Comparison of ENCODE assay signal across 9 cellular contexts in the genomic region with DNA sequence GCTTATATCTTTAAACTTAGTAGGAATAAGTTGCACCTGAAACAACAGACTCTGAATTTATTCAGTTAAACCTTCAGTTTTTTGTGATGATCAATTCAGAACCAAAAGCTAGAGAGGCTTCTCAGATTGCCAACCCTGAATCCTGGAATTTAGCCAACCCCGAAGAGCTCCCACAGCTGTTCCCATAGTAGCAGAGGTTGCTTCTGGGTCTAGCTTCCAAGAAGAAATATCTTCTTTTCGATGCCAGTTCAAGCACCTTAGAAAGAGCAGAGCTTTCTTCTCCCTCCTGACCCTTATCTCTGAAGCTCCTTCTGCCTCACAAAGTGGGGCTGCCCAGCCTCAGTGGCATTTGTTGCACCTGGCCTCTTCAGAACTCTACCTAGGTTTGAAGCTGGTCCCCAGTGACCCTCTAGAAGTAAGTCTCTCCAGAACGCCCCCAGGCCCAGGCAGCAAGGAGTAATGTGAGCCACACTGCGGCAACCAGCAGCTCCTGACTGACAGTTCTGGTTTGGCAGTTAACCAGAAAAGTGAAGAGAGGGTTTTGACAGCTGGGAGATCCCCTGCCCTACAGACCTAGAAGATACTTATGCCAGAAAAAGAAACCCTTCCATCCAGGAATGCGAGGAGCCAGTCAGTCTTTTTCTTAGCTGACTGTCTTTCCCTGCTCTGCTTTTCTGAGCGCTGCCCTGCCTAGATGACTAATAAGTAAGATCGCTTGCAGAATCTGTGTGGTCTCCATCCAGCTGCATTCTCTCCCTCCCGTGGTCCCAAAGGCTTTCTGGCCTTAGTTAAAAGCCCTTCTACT.
DNase-seq lines count a peak whose midpoint lies in the region; FAIRE-seq and TF ChIP-seq lines count a peak whose summit lies in the region.
"Had no signal": no experiment of that assay in that cellular context is flagged by ENCODE, and none has a peak within 500 bp of the region (broad histone marks: within the 10 kb centered on the region; RNA-seq: fewer than 3 reads in every experiment).

No MANE protein-coding gene starts in this region.

- H3K27me3 ChIP-seq in endothelial cell of umbilical vein (ENCODE audit: control insufficient read depth in 2 of 2, insufficient read depth in 2 of 2, low read length in 2 of 2) = no peaks in the 10 kb centered on the region
- H3K27me3 ChIP-seq in skeletal muscle satellite cell (ENCODE audit: control insufficient read depth, insufficient read depth, low read length) = no peaks in the 10 kb centered on the region

- H3K27ac ChIP-seq in endothelial cell of umbilical vein (ENCODE audit: insufficient read depth, low read depth, low read length) = no peak overlapping the region
- H3K27ac ChIP-seq: 22Rv1 had no signal

- no peak overlapping the region for H3K9ac ChIP-seq in endothelial cell of umbilical vein (replicated peaks; ENCODE audit: extremely low read depth, insufficient read depth, low read length)
- H3K9ac ChIP-seq in skeletal muscle satellite cell (ENCODE audit: low read depth, low read length) = peak overlapping the region; percentile 61

- TF ChIP-seq POLR2A in endothelial cell of umbilical vein (IDR thresholded peaks at IDR 0.05; ENCODE audit: low read depth, low read length) = no peak

- no peaks in the 10 kb centered on the region for H3K9me1 ChIP-seq in endothelial cell of umbilical vein (replicated peaks; ENCODE audit: control insufficient read depth, extremely low read depth, insufficient read depth, low read length)

- intact Hi-C loops in endothelial cell of umbilical vein (cut with micrococcal nuclease) = no loop called here

- DNase-seq in DMS53 (lab: John Stamatoyannopoulos, UW) = peak; percentile 28
- no peak for DNase-seq in DMS53 treated with DMSO at 0.1 percent for 48 hours (lab: John Stamatoyannopoulos, UW; ENCODE audit: unreplicated experiment)
- peak; percentile 92 to 95 for DNase-seq in NCI-H446 (lab: John Stamatoyannopoulos, UW)
- peak; percentile 6 for DNase-seq in endothelial cell of umbilical vein (ENCODE audit: low read depth, low spot score)
- DNase-seq in AML-193 (lab: John Stamatoyannopoulos, UW) = no peak
- no peak for DNase-seq in SW 1271 (lab: John Stamatoyannopoulos, UW)
- no peak for DNase-seq in NCI-H774 (lab: John Stamatoyannopoulos, UW)

- FAIRE-seq in endothelial cell of umbilical vein (lab: Jason Lieb, UNC) = no peak

- no peaks in the 10 kb centered on the region for H3K79me2 ChIP-seq in endothelial cell of umbilical vein (ENCODE audit: control insufficient read depth, insufficient read depth, low read length)

- peak overlapping the region; percentile 42 for H2AFZ ChIP-seq in endothelial cell of umbilical vein (ENCODE audit: low read depth, low read length)

- CTCF ChIA-PET in endothelial cell of umbilical vein (lab: Charles Lee) = interaction anchor here (0.7 to 3.4 kb wide), 15 partner anchors 14 to 1377 kb away, joined by 3 to 186 read pairs (median 10); no protein-coding TSS in a partner anchor

- no peak for TF ChIP-seq CTCF in endothelial cell of umbilical vein (IDR thresholded peaks at IDR 0.05; ENCODE audit: extremely low read depth in 1 of 2, insufficient read depth in 1 of 2, low read depth in 1 of 2, low read length in 2 of 2)

- H3K9me3 ChIP-seq in endothelial cell of umbilical vein (replicated peaks; ENCODE audit: control insufficient read depth, insufficient read depth, low read length) (no peaks in the 10 kb centered on the region), skeletal muscle satellite cell (replicated peaks; ENCODE audit: low read length) (no peaks in the 10 kb centered on the region)

- H3K36me3 ChIP-seq in endothelial cell of umbilical vein (ENCODE audit: control insufficient read depth in 2 of 2, extremely low read depth in 1 of 2, insufficient read depth in 2 of 2, low read length in 2 of 2) (no peaks in the 10 kb centered on the region), skeletal muscle satellite cell (ENCODE audit: insufficient read depth, low read length) (no peaks in the 10 kb centered on the region)

- H3K4me1 ChIP-seq in endothelial cell of umbilical vein (ENCODE audit: control insufficient read depth, extremely low read depth, insufficient read depth, low read length) (peaks cover 2% of the 10 kb centered on the region), skeletal muscle satellite cell (ENCODE audit: control insufficient read depth, insufficient read depth, low read length) (peaks cover 47% of the 10 kb centered on the region)

- dilution Hi-C loops in endothelial cell of umbilical vein (cut with MboI; ENCODE audit: extremely low pct_ligation_motif_present, low sequenced_read_pairs) = no loop called here

- no TSS peak for BruUV-seq in endothelial cell of umbilical vein (replicated peaks; lab: Mats Ljungman, UMichigan)

- H4K20me1 ChIP-seq in endothelial cell of umbilical vein (replicated peaks; ENCODE audit: control insufficient read depth, extremely low read depth, insufficient read depth, low read length) = no peaks in the 10 kb centered on the region

- POLR2A ChIA-PET in endothelial cell of umbilical vein (lab: Charles Lee) = no interaction called here

- H3K4me3 ChIP-seq in endothelial cell of umbilical vein (replicated peaks in 1 of 3; ENCODE audit: insufficient read depth in 1 of 3, low read depth in 1 of 3, low read length in 3 of 3) (no peak overlapping the region), skeletal muscle satellite cell (ENCODE audit: low read length) (peak overlapping the region; percentile 50)

- H3K4me2 ChIP-seq in endothelial cell of umbilical vein (ENCODE audit: insufficient read depth, low read length) (no peak overlapping the region), skeletal muscle satellite cell (ENCODE audit: low read length) (peak overlapping the region; percentile 76)

TF ChIP-seq in endothelial cell of umbilical vein, 7 proteins besides CTCF, POLR2A, EP300 and RAD21:
- no peak for TF ChIP-seq POLR2AphosphoS5 (IDR thresholded peaks at IDR 0.05; ENCODE audit: insufficient read depth, low read depth, low read length)
- TF ChIP-seq FOS (IDR thresholded peaks at IDR 0.05; ENCODE audit: borderline replicate concordance, insufficient read depth, low read length) = no peak
- no peak for TF ChIP-seq MYC (IDR thresholded peaks at IDR 0.05; ENCODE audit: low read depth, low read length)
- no peak for TF ChIP-seq JUN (IDR thresholded peaks at IDR 0.05; ENCODE audit: borderline replicate concordance, insufficient read depth, insufficient read length, low read depth)
- TF ChIP-seq GATA2 (IDR thresholded peaks at IDR 0.05; ENCODE audit: insufficient read depth, insufficient read length, low read depth, low read length) = no peak
- no peak for TF ChIP-seq EZH2 (IDR thresholded peaks at IDR 0.05; ENCODE audit: borderline replicate concordance, low read depth, low read length, severe bottlenecking)
- TF ChIP-seq, protein P1, sequence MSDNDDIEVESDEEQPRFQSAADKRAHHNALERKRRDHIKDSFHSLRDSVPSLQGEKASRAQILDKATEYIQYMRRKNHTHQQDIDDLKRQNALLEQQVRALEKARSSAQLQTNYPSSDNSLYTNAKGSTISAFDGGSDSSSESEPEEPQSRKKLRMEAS (IDR thresholded peaks at IDR 0.05; ENCODE audit: insufficient read depth, insufficient read length) = no peak
TF ChIP-seq in endothelial cell of umbilical vein: peak in this region for 0.

Comparison
In these comparisons a context has a peak if more than half of its experiments do, and no peak if none do; other contexts are left out.
1. DNase-seq: peak in DMS53 (single experiment), NCI-H446 (2 of 2) and endothelial cell of umbilical vein (single experiment); none in DMS53 treated with DMSO at 0.1 percent for 48 hours (single experiment), AML-193 (0 of 2), SW 1271 (0 of 2) and NCI-H774 (single experiment).